In the genomic region with DNA sequence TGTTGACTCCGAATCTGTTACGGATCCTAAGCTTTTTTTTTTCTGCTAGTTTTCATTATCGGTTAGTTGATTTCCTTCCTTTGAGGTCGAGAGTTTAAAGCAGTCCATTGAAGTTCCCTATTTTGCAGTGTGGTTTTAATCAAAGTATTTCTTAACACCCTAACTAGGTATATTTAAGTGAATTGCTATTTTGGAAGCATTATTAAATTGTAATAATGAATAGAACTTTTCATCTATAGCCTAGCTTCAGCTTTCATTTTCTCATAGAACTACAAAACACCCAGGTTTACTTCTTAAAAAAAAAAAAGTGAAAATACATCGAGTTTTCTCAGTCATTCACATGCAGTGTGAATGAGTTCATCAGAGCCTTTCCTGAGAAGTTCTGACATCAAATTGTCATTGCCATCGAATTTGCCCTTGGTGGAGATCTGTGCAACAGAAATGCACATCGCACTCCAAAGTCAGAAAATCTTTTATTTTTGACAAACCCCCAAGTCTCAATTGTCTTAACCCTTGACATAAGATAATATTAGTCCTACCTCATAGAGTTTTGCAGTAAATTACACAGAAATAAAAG, we compare ENCODE assay signal across 8 cellular contexts. TPM values are rescaled to one million over a fixed set of nuclear protein-coding genes. Genes with fewer than 3 reads are reported as not detected.
A peak's percentile ranks its signal among the peaks of the same experiment; 100 is the strongest.
DNase-seq lines count a peak whose midpoint lies in the region; ATAC-seq and TF ChIP-seq lines count a peak whose summit lies in the region.

No MANE protein-coding gene starts in this region.

- peaks cover 30% of the 10 kb centered on the region for H4K20me1 ChIP-seq in OCI-LY3 (ENCODE audit: insufficient read depth, low read length)

- peak overlapping the region; percentile 94 for H3K9ac ChIP-seq in OCI-LY3 (ENCODE audit: low read length)

- H3K4me3 ChIP-seq in OCI-LY3 (ENCODE audit: low read length) (peak overlapping the region; percentile 85), ovary (peak overlapping the region; percentile 90)

- H3K36me3 ChIP-seq in OCI-LY3 (replicated peaks; ENCODE audit: low read depth, low read length): no peaks in the 10 kb centered on the region
- no peaks in the 10 kb centered on the region for H3K36me3 ChIP-seq in ovary

- H3K27ac ChIP-seq in OCI-LY3 (ENCODE audit: low read length) (peak overlapping the region; percentile 87), ovary (peak overlapping the region; percentile 91 to 94)

- ATAC-seq in activated T-cell treated with anti-CD3 and anti-CD28 coated beads, Interleukin-2, amount 50 U/mL, for 4 hours: no peak
- ATAC-seq in effector memory CD8-positive, alpha-beta T cell (replicated peaks): no peak
- no peak for ATAC-seq in GM18498 (IDR thresholded peaks at IDR 0.05; ENCODE audit: unreplicated experiment)
- ATAC-seq in GM21576 (IDR thresholded peaks at IDR 0.05; ENCODE audit: unreplicated experiment): no peak

- no peaks in the 10 kb centered on the region for H3K27me3 ChIP-seq in OCI-LY3 (ENCODE audit: low read depth, low read length)
- no peaks in the 10 kb centered on the region for H3K27me3 ChIP-seq in ovary

- TF ChIP-seq EP300 in ovary (IDR thresholded peaks at IDR 0.05): no peak

- DNase-seq in activated T-cell treated with anti-CD3 and anti-CD28 coated beads, Interleukin-2, amount 50 U/mL, for 4 hours: no peak
- DNase-seq in activated T-cell treated with anti-CD3 and anti-CD28 coated beads for 4 hours (no peak), ovary (no peak), NCI-H187 treated with DMSO at 0.1 percent for 48 hours (lab: John Stamatoyannopoulos, UW) (no peak)
- no peak for DNase-seq in effector memory CD8-positive, alpha-beta T cell

- TF ChIP-seq CTCF in OCI-LY3 (IDR thresholded peaks at IDR 0.05; ENCODE audit: low read depth, low read length) (no peak), ovary (IDR thresholded peaks at IDR 0.05) (no peak)

- no peak for TF ChIP-seq POLR2A in ovary (IDR thresholded peaks at IDR 0.05)

- 18 to 22% (median 20%) methylated on average over 7 of the region's 7 CpGs for WGBS in ovary, 3 donors

- H3K27ac Mint-ChIP-seq in effector memory CD8-positive, alpha-beta T cell: peak overlapping the region; percentile 84 to 87

- H3K4me1 Mint-ChIP-seq in activated T-cell treated with anti-CD3 and anti-CD28 coated beads, Interleukin-2, amount 50 U/mL, for 4 hours (ENCODE audit: low read depth): peaks cover 39% of the 10 kb centered on the region
- H3K4me1 Mint-ChIP-seq in effector memory CD8-positive, alpha-beta T cell (ENCODE audit: low read depth in 2 of 2): peaks cover 30 to 32% of the 10 kb centered on the region in 2 donors

- H3K4me3 Mint-ChIP-seq in activated T-cell treated with anti-CD3 and anti-CD28 coated beads, Interleukin-2, amount 50 U/mL, for 4 hours: peak overlapping the region; percentile 89
- peak overlapping the region; percentile 82 to 86 for H3K4me3 Mint-ChIP-seq in effector memory CD8-positive, alpha-beta T cell

- H3K4me1 ChIP-seq in OCI-LY3 (ENCODE audit: low read length) (peaks cover 35% of the 10 kb centered on the region), ovary (ENCODE audit: insufficient read depth) (peaks cover 10% of the 10 kb centered on the region)

- H3K9me3 Mint-ChIP-seq in activated T-cell treated with anti-CD3 and anti-CD28 coated beads, Interleukin-2, amount 50 U/mL, for 4 hours: no peaks in the 10 kb centered on the region
- no peaks in the 10 kb centered on the region for H3K9me3 Mint-ChIP-seq in effector memory CD8-positive, alpha-beta T cell

- no peaks in the 10 kb centered on the region for H3K9me3 ChIP-seq in OCI-LY3 (ENCODE audit: insufficient read depth, low read length)
- H3K9me3 ChIP-seq in ovary: no peaks in the 10 kb centered on the region

- peak overlapping the region; percentile 85 for H3K4me2 ChIP-seq in OCI-LY3 (ENCODE audit: low read length)

- peaks cover 39% of the 10 kb centered on the region for H3K79me2 ChIP-seq in OCI-LY3 (ENCODE audit: low read length)

- H3K36me3 Mint-ChIP-seq in activated T-cell treated with anti-CD3 and anti-CD28 coated beads, Interleukin-2, amount 50 U/mL, for 4 hours (ENCODE audit: insufficient read depth): no peaks in the 10 kb centered on the region
- peaks cover 16% of the 10 kb centered on the region for H3K36me3 Mint-ChIP-seq in effector memory CD8-positive, alpha-beta T cell (ENCODE audit: insufficient read depth)

- H2AFZ ChIP-seq in OCI-LY3 (ENCODE audit: low read depth, low read length): peak overlapping the region; percentile 32; the same call in 1 of the 2 replicates

- intact Hi-C loops in ovary (cut with DNase I): no loop called here

- H3K27me3 Mint-ChIP-seq in activated T-cell treated with anti-CD3 and anti-CD28 coated beads, Interleukin-2, amount 50 U/mL, for 4 hours (ENCODE audit: low read depth): no peaks in the 10 kb centered on the region
- H3K27me3 Mint-ChIP-seq in effector memory CD8-positive, alpha-beta T cell: no peaks in the 10 kb centered on the region

RNA-seq across cellular contexts. Expression of a gene that starts 1.1 kb away (rescaled TPM):
- total RNA-seq in activated T-cell treated with anti-CD3 and anti-CD28 coated beads, Interleukin-2, amount 50 U/mL, for 4 hours: 10 to 100 TPM; 71.0 to 89.9 (median 78.9) TPM
- total RNA-seq in ovary: 10 to 100 TPM; 26.3 to 60.9 (median 48.6) TPM
- 10 to 100 TPM; 22.4 to 37.4 TPM for polyA plus RNA-seq in ovary
